In genomic region chr3:150377601-150378466, GRCh38 we compare ENCODE assay signal across 32 cellular contexts. TPM values are rescaled to one million over a fixed set of nuclear protein-coding genes. Genes with fewer than 3 reads are reported as not detected.
DNase-seq lines count a peak whose midpoint lies in the region; ATAC-seq, FAIRE-seq and TF ChIP-seq lines count a peak whose summit lies in the region.
"Had no signal": no experiment of that assay in that cellular context is flagged by ENCODE, and none has a peak within 500 bp of the region (broad histone marks: within the 10 kb centered on the region; RNA-seq: fewer than 3 reads in every experiment).

No MANE protein-coding gene starts in this region.

- peaks cover 37% of the 10 kb centered on the region for H3K4me1 Mint-ChIP-seq in Calu3 (ENCODE audit: low read depth, unreplicated experiment)
- no peaks in the 10 kb centered on the region for H3K4me1 Mint-ChIP-seq in activated T-helper 17 cell treated with anti-CD3 and anti-CD28 coated beads, Interleukin-2, amount 50 U/mL, for 72 hours

- intact Hi-C loops in Calu3 (cut with micrococcal nuclease; ENCODE audit: unreplicated experiment) = no loop called here

- ATAC-seq in activated T-helper 17 cell treated with anti-CD3 and anti-CD28 coated beads, Interleukin-2, amount 50 U/mL, for 72 hours (replicated peaks) = peak; percentile 31
- ATAC-seq in GM21619 (IDR thresholded peaks at IDR 0.05; ENCODE audit: unreplicated experiment) = no peak
- ATAC-seq: activated CD4-positive, CD25-positive, alpha-beta regulatory T cell treated with anti-CD3 and anti-CD28 coated beads, Interleukin-2, amount 50 U/mL, for 24 hours; esophagus mucosa; sciatic nerve had no signal

- H3K36me3 ChIP-seq in brain microvascular endothelial cell (replicated peaks) = no peaks in the 10 kb centered on the region
- H3K36me3 ChIP-seq: BLaER1 treated with 17β-estradiol and CSF1 and Interleukin-3, amounts not matched to agents 10 nM and 100 nM; thoracic aorta; uterus had no signal

- no peak overlapping the region for H3K27ac ChIP-seq in brain microvascular endothelial cell
- H3K27ac ChIP-seq: BLaER1 treated with 17β-estradiol and CSF1 and Interleukin-3, amounts not matched to agents 10 nM and 100 nM; RWPE1; thoracic aorta had no signal

- H3K27me3 ChIP-seq in brain microvascular endothelial cell (replicated peaks) = no peaks in the 10 kb centered on the region
- H3K27me3 ChIP-seq: BLaER1 treated with 17β-estradiol and CSF1 and Interleukin-3, amounts not matched to agents 10 nM and 100 nM; uterus had no signal

- BruUV-seq in Calu3 (replicated peaks; lab: Mats Ljungman, UMichigan) = no TSS peak

- peak; percentile 83 for FAIRE-seq in H54 (lab: Jason Lieb, UNC)
- FAIRE-seq: frontal cortex had no signal

- no peak for TF ChIP-seq CTCF in Calu3 (IDR thresholded peaks at IDR 0.05; ENCODE audit: unreplicated experiment)
- TF ChIP-seq CTCF in brain microvascular endothelial cell (IDR thresholded peaks at IDR 0.05; ENCODE audit: low read depth, low read length, missing control alignments) = no peak

- no peaks in the 10 kb centered on the region for H3K9me3 Mint-ChIP-seq in Calu3 (ENCODE audit: low read depth, unreplicated experiment)
- no peaks in the 10 kb centered on the region for H3K9me3 Mint-ChIP-seq in activated T-helper 17 cell treated with anti-CD3 and anti-CD28 coated beads, Interleukin-2, amount 50 U/mL, for 72 hours
- H3K9me3 Mint-ChIP-seq: memory B cell; T-helper 1 cell treated with Interleukin-12 subunit alpha and Interleukin-12 subunit beta and Interleukin-4 antibody, amounts not matched to agents 30 μg/mL and 1 μg/mL, for 36 hours had no signal

- no peak overlapping the region for H3K4me3 ChIP-seq in brain microvascular endothelial cell (ENCODE audit: low read depth, low read length)
- H3K4me3 ChIP-seq: BLaER1 treated with 17β-estradiol and CSF1 and Interleukin-3, amounts not matched to agents 10 nM and 100 nM; SK-N-MC; thoracic aorta; uterus had no signal

- CTCF ChIA-PET in Calu3 (lab: Charles Lee) = no interaction called here

- TF ChIP-seq POLR2A in H54 (IDR thresholded peaks at IDR 0.05; ENCODE audit: low read depth, low read length) = no peak

- peak overlapping the region; percentile 16 for H3K27ac Mint-ChIP-seq in Calu3 (ENCODE audit: unreplicated experiment)
- H3K27ac Mint-ChIP-seq in activated T-helper 17 cell treated with anti-CD3 and anti-CD28 coated beads, Interleukin-2, amount 50 U/mL, for 72 hours = no peak overlapping the region
- H3K27ac Mint-ChIP-seq: IgD-negative memory B cell; memory B cell; progenitor cell of endocrine pancreas; T-helper 1 cell treated with Interleukin-12 subunit alpha and Interleukin-12 subunit beta and Interleukin-4 antibody, amounts not matched to agents 30 μg/mL and 1 μg/mL, for 36 hours had no signal

- in situ Hi-C loops in brain microvascular endothelial cell (cut with HindIII; ENCODE audit: low pct_ligation_motif_present, low sequenced_read_pairs) = no loop called here

- no peaks in the 10 kb centered on the region for H3K27me3 Mint-ChIP-seq in Calu3 (ENCODE audit: unreplicated experiment)
- no peaks in the 10 kb centered on the region for H3K27me3 Mint-ChIP-seq in activated T-helper 17 cell treated with anti-CD3 and anti-CD28 coated beads, Interleukin-2, amount 50 U/mL, for 72 hours
- H3K27me3 Mint-ChIP-seq: IgD-negative memory B cell, memory B cell, progenitor cell of endocrine pancreas had no signal

- H3K36me3 Mint-ChIP-seq in Calu3 (ENCODE audit: insufficient read depth, unreplicated experiment) = no peaks in the 10 kb centered on the region
- H3K36me3 Mint-ChIP-seq in activated T-helper 17 cell treated with anti-CD3 and anti-CD28 coated beads, Interleukin-2, amount 50 U/mL, for 72 hours (ENCODE audit: low read depth) = no peaks in the 10 kb centered on the region
- H3K36me3 Mint-ChIP-seq: IgD-negative memory B cell, memory B cell had no signal

- no peak for DNase-seq in Calu3
- DNase-seq in H54 (ENCODE audit: insufficient read length, low spot score) = no peak
- DNase-seq in kidney tubule cell (ENCODE audit: low spot score) = peak; percentile 40
- no peak for DNase-seq in germinal center (ENCODE audit: low spot score)
- DNase-seq in brain microvascular endothelial cell = no peak
- no peak for DNase-seq in NCI-H1105 treated with DMSO at 0.1 percent for 48 hours (lab: John Stamatoyannopoulos, UW)
- DNase-seq: activated CD8-positive, alpha-beta memory T cell treated with anti-CD3 and anti-CD28 coated beads for 24 hours; amniotic stem cell; COR-L47; DMS79; GF-D8; NCI-H1417; NCI-H2029 treated with DMSO at 0.1 percent for 48 hours; NCI-H2227 treated with DMSO at 0.1 percent for 48 hours; NCI-H748 treated with DMSO at 0.1 percent for 48 hours; stimulated activated CD4-positive, alpha-beta T cell treated with anti-CD3 and anti-CD28 coated beads, Interleukin-12 subunit alpha, Interleukin-12 subunit beta, amount 100 ng/mL, for 4 hours; stimulated activated CD4-positive, alpha-beta T cell treated with anti-CD3 and anti-CD28 coated beads, Interleukin-4, amount 100 ng/mL, for 1 hour; uterus had no signal

- no peak overlapping the region for H3K4me3 Mint-ChIP-seq in Calu3 (ENCODE audit: low read depth, unreplicated experiment)
- no peak overlapping the region for H3K4me3 Mint-ChIP-seq in activated T-helper 17 cell treated with anti-CD3 and anti-CD28 coated beads, Interleukin-2, amount 50 U/mL, for 72 hours
- H3K4me3 Mint-ChIP-seq: IgD-negative memory B cell; memory B cell; T-helper 1 cell treated with Interleukin-12 subunit alpha and Interleukin-12 subunit beta and Interleukin-4 antibody, amounts not matched to agents 30 μg/mL and 1 μg/mL, for 36 hours had no signal

RNA-seq across cellular contexts. Expression of gene TSC22D2, which starts 30.3 kb away (rescaled TPM):
- 40.9 and 49.7 TPM in 2 replicates for total RNA-seq in Calu3 (2022)
- 10 to 100 TPM; 13.9 to 14.6 TPM for total RNA-seq in activated T-helper 17 cell treated with anti-CD3 and anti-CD28 coated beads, Interleukin-2, amount 50 U/mL, for 72 hours
